ENCODE assay signal across 10 cellular contexts in genomic region chr4:153645183-153645582, GRCh38. TPM values are rescaled to one million over a fixed set of nuclear protein-coding genes. Genes with fewer than 3 reads are reported as not detected.
DNase-seq lines count a peak whose midpoint lies in the region; ATAC-seq and TF ChIP-seq lines count a peak whose summit lies in the region.
"Had no signal": no experiment of that assay in that cellular context is flagged by ENCODE, and none has a peak within 500 bp of the region (broad histone marks: within the 10 kb centered on the region; RNA-seq: fewer than 3 reads in every experiment).

No MANE protein-coding gene starts in this region.

- no peaks in the 10 kb centered on the region for H3K27me3 ChIP-seq in colonic mucosa

- H3K9ac ChIP-seq in colonic mucosa (ENCODE audit: low read depth in 2 of 2, low read length in 2 of 2) = no peak overlapping the region

- H3K4me3 ChIP-seq in AG10803 (ENCODE audit: low read length) (no peak overlapping the region), colonic mucosa (no peak overlapping the region)

- no peak for DNase-seq in AG10803 (ENCODE audit: low read depth)
- DNase-seq in GM10266 (ENCODE audit: extremely low spot score) = no peak
- peak; percentile 11 for DNase-seq in NCI-H69 (lab: John Stamatoyannopoulos, UW)
- DNase-seq in colonic mucosa = no peak
- DNase-seq in HuH-7.5 (ENCODE audit: low spot score) = no peak
- DNase-seq: DMS79 treated with DMSO at 0.1 percent for 48 hours, NCI-H2171 treated with DMSO at 0.1 percent for 48 hours had no signal

- no peaks in the 10 kb centered on the region for H3K36me3 ChIP-seq in colonic mucosa

- no peaks in the 10 kb centered on the region for H3K4me1 ChIP-seq in colonic mucosa

- no peaks in the 10 kb centered on the region for H3K9me3 ChIP-seq in colonic mucosa

- TF ChIP-seq CTCF in AG10803 (conservative IDR thresholded peaks at IDR 0.05; ENCODE audit: low read length) (0 out of 2 replicates have a peak, but pooled peaks have one; percentile 15), GM10266 (IDR thresholded peaks at IDR 0.05; ENCODE audit: control insufficient read depth, insufficient read depth, low read depth, missing control alignments) (peak; percentile 25), colonic mucosa (IDR thresholded peaks at IDR 0.05) (peak; percentile 23)

- ATAC-seq in HG03378 (IDR thresholded peaks at IDR 0.05; ENCODE audit: unreplicated experiment) (no peak), GM21619 (IDR thresholded peaks at IDR 0.05; ENCODE audit: unreplicated experiment) (no peak), HG02623 (IDR thresholded peaks at IDR 0.05; ENCODE audit: unreplicated experiment) (no peak)

- intact Hi-C loops in colonic mucosa (cut with DNase I) = no loop called here

- H3K27ac ChIP-seq in colonic mucosa = no peak overlapping the region

RNA-seq across cellular contexts. Expression of gene TLR2, which starts 38.9 kb away (rescaled TPM):
- total RNA-seq in colonic mucosa = 1 to 10 TPM; 2.0 to 5.7 TPM
